In the genomic region with DNA sequence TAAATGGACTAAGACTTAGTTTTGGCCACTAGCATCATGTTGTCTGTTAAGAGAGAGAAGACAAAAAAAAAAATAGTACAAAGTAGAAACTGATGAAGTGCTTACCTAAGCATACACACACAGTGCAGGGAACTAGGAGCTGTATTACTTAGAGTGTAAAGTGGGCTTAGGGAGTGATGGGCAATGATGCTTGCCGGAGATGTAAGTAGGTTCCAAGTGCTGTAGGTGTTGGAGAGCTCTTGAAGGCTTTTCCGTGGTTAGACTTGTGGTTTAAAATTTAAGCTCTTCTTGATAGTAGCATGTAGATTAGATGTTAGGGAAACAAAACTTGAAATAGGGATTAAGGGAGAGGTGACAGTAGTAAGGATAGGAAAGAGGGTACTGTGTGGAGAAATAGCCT, we compare ENCODE assay signal across 7 cellular contexts. TPM values are rescaled to one million over a fixed set of nuclear protein-coding genes. Genes with fewer than 3 reads are reported as not detected.
DNase-seq lines count a peak whose midpoint lies in the region; TF ChIP-seq lines count a peak whose summit lies in the region.

No MANE protein-coding gene starts in this region.

- H3K79me1 ChIP-seq in mesendoderm (ENCODE audit: low read length): peaks cover 8% of the 10 kb centered on the region

- no peak overlapping the region for H3K18ac ChIP-seq in mesendoderm (ENCODE audit: low read length)

- no peak overlapping the region for H2BK120ac ChIP-seq in mesendoderm (ENCODE audit: low read depth, low read length)

- TF ChIP-seq CTCF in GM12864 (IDR thresholded peaks at IDR 0.05; ENCODE audit: low read depth, low read length, missing control alignments) (no peak), brain (conservative IDR thresholded peaks at IDR 0.05) (no peak)

- no peak overlapping the region for H2BK15ac ChIP-seq in mesendoderm (replicated peaks; ENCODE audit: low read depth)

- H3K27me3 Mint-ChIP-seq in brain: peaks cover 8% of the 10 kb centered on the region

- H3K79me2 ChIP-seq in mesendoderm (ENCODE audit: control insufficient read depth, insufficient read depth, low read length): peaks cover 16% of the 10 kb centered on the region

- peak overlapping the region; percentile 76; the same call in 1 of the 2 replicates for H3K4me3 ChIP-seq in GM12864 (ENCODE audit: low read depth, low read length)
- no peak overlapping the region for H3K4me3 ChIP-seq in mesendoderm (ENCODE audit: low read length)

- no peaks in the 10 kb centered on the region for H3K36me3 ChIP-seq in mesendoderm (ENCODE audit: control insufficient read depth, insufficient read depth, low read length)

- H3K27ac ChIP-seq in mesendoderm (ENCODE audit: low read depth, low read length): no peak overlapping the region

- peak overlapping the region; percentile 14 for H3K4me2 ChIP-seq in mesendoderm (ENCODE audit: low read length)

- no CpG with 5 or more reads among the region's 2 CpGs for WGBS in mesendoderm (ENCODE audit: extremely low coverage, insufficient coverage, low lambda C conversion rate)

- H3K4me1 Mint-ChIP-seq in brain: peaks cover 52% of the 10 kb centered on the region

- H3K9me3 Mint-ChIP-seq in brain: peaks cover 15 to 32% (median 27%) of the 10 kb centered on the region in 5 experiments

- no peaks in the 10 kb centered on the region for H3K27me3 ChIP-seq in mesendoderm (ENCODE audit: insufficient read depth, low read length, poor library complexity)

- H3K4me1 ChIP-seq in mesendoderm (ENCODE audit: control insufficient read depth, low read depth, low read length): peaks cover 2% of the 10 kb centered on the region

- H4K8ac ChIP-seq in mesendoderm (ENCODE audit: low read depth, low read length): no peak overlapping the region

- peak overlapping the region in 4 of 5 experiments; percentile 10 to 95 (median 61) for H3K27ac Mint-ChIP-seq in brain

- H3K36me3 Mint-ChIP-seq in brain: peaks cover 30% of the 10 kb centered on the region

- H4K5ac ChIP-seq in mesendoderm (ENCODE audit: low read length): no peak overlapping the region

- DNase-seq in GM12864 (ENCODE audit: low read depth) (no peak), NCI-H2107 (lab: John Stamatoyannopoulos, UW) (peak; percentile 57), mesendoderm (peak; percentile 43), NCI-H2171 treated with DMSO at 0.1 percent for 48 hours (lab: John Stamatoyannopoulos, UW) (no peak), KG1 (lab: John Stamatoyannopoulos, UW) (no peak), CD1c-positive myeloid dendritic cell (ENCODE audit: extremely low spot score) (no peak)

- no peak overlapping the region for H2BK5ac ChIP-seq in mesendoderm (ENCODE audit: low read length)

- peak overlapping the region; percentile 78 to 91 (median 82) for H3K4me3 Mint-ChIP-seq in brain

- H3K9ac ChIP-seq in mesendoderm (ENCODE audit: low read length): no peak overlapping the region

- H2AK5ac ChIP-seq in mesendoderm (ENCODE audit: low read length): no peak overlapping the region

- H3K23ac ChIP-seq in mesendoderm (ENCODE audit: low read length): no peak overlapping the region

- H3K4ac ChIP-seq in mesendoderm (ENCODE audit: low read depth, low read length): no peak overlapping the region

- H3K56ac ChIP-seq in mesendoderm (ENCODE audit: low read length): no peak overlapping the region

RNA-seq across cellular contexts. Expression of gene MIA2, which starts 34.7 kb away (rescaled TPM):
- 8.7 TPM for polyA plus RNA-seq in brain (ENCODE audit: insufficient read depth, low read depth, low replicate concordance)
- polyA plus RNA-seq in mesendoderm (2013, experiment 1 of 2): 12.0 TPM
- polyA plus RNA-seq in mesendoderm (2013, experiment 2 of 2): 11.9 TPM

Comparison
In these comparisons a context has a peak if more than half of its experiments do, and no peak if none do; other contexts are left out.
1. DNase-seq: peak in NCI-H2107 (single experiment) and mesendoderm (single experiment); none in GM12864 (single experiment), NCI-H2171 treated with DMSO at 0.1 percent for 48 hours (single experiment), KG1 (single experiment) and CD1c-positive myeloid dendritic cell (single experiment).